ENCODE assay signal across 7 cellular contexts in the genomic region with DNA sequence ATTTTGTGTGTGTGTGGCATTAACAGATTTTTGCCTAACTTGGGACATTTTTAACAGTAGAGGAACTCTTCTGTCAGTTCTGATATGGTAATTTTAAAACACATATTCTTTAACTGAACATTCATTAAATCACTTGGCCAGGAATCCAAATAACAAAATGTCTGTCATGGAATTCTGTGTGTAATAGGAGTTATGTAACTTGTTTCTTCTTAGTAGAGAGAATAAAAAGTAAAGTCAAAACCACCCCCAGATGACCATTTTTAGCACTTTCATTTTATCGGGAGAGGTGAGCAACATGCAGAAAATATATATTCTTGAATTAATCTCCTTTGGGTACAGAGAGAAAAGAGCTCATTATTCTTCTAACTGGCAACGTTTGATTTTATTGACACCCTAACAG.
"Had no signal": no experiment of that assay in that cellular context is flagged by ENCODE, and none has a peak within 500 bp of the region (broad histone marks: within the 10 kb centered on the region; RNA-seq: fewer than 3 reads in every experiment).

No MANE protein-coding gene starts in this region.

- ATAC-seq: HCT116 had no signal

- H3K4me1 ChIP-seq: HAP-1 had no signal

- H3K4me3 ChIP-seq: HAP-1 had no signal

- H3K4me3 Mint-ChIP-seq: HFFc6 had no signal

- H3K27ac Mint-ChIP-seq: HFFc6 had no signal

- FAIRE-seq: HTR-8/SVneo had no signal

- H3K36me3 ChIP-seq: HAP-1 had no signal

- DNase-seq: GOT3, H7, HFFc6, IMR-90 had no signal
